Comparison of ENCODE assay signal across 1 cellular context in the genomic region with DNA sequence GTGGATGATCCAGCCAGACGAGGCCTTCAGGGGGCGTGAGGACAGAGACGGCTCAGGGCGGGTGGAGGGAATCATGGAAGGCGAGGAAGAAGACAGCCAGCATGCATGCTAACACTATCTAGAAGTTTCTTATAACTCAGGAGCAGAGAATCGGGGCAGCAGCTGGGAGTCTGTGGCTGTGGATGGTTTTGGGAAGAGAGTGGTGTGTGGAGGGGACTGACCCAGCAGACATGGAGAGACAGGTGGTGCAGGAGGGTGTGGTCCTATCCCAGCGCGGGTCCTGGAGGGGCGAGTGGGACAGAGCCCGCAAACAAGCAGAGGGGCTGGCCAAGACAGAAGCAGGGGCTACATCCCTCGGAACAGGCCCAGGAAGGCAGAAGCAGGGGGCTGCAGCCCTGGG.
TF ChIP-seq lines count a peak whose summit lies in the region.

No MANE protein-coding gene starts in this region.

TF ChIP-seq in SK-N-SH, 30 proteins besides CTCF, POLR2A, EP300 and RAD21 (continued from another document):
- TF ChIP-seq, protein P1, sequence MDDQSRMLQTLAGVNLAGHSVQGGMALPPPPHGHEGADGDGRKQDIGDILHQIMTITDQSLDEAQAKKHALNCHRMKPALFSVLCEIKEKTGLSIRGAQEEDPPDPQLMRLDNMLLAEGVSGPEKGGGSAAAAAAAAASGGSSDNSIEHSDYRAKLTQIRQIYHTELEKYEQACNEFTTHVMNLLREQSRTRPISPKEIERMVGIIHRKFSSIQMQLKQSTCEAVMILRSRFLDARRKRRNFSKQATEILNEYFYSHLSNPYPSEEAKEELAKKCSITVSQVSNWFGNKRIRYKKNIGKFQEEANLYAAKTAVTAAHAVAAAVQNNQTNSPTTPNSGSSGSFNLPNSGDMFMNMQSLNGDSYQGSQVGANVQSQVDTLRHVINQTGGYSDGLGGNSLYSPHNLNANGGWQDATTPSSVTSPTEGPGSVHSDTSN (IDR thresholded peaks at IDR 0.05), result no peak
- no peak for TF ChIP-seq ELF1 (IDR thresholded peaks at IDR 0.05)
- TF ChIP-seq MXI1 (IDR thresholded peaks at IDR 0.05; ENCODE audit: low read depth, low read length), result no peak
- TF ChIP-seq, protein P2, sequence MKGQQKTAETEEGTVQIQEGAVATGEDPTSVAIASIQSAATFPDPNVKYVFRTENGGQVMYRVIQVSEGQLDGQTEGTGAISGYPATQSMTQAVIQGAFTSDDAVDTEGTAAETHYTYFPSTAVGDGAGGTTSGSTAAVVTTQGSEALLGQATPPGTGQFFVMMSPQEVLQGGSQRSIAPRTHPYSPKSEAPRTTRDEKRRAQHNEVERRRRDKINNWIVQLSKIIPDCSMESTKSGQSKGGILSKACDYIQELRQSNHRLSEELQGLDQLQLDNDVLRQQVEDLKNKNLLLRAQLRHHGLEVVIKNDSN (IDR thresholded peaks at IDR 0.05; ENCODE audit: borderline replicate concordance, low read depth), result no peak
- no peak for TF ChIP-seq RFX5 (IDR thresholded peaks at IDR 0.05; ENCODE audit: low read length)
- TF ChIP-seq TAF1 (IDR thresholded peaks at IDR 0.05; ENCODE audit: borderline replicate concordance, low read depth, low read length), result no peak
- TF ChIP-seq FOXM1 (IDR thresholded peaks at IDR 0.05; ENCODE audit: low read depth), result no peak
